In the genomic region with DNA sequence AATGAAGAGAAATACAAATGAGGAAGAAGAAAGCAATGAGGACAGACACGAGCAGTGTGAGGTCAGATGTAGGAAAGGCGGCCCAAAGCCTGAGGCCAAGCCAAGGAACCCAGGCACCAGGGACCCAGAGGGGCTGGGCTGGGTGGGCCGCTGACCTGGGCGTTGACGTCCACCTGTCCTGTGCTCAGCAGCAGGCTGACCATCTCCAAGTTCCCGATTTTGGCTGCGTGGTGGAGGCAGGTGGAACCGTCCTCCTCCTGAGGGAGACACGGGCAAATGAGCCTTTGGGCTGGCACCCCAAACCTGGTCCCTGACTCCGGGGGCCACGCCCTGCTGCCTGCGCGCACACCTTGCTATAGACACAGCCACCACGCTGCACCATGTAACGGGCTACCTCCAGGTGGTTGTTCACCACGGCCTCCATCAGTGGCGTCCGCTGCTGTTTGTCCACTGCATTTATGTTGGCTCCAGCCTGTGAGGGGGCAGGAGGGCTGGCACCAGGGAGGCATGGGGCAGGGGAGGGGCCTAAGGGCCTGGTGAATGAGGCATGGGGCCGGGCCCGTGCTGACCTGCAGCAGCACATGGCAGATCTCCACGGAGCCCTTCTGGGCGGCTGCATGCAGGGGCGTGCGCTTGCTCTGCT, we compare ENCODE assay signal across 24 cellular contexts. TPM values are rescaled to one million over a fixed set of nuclear protein-coding genes. Genes with fewer than 3 reads are reported as not detected.
"Had no signal": no experiment of that assay in that cellular context is flagged by ENCODE, and none has a peak within 500 bp of the region (broad histone marks: within the 10 kb centered on the region; RNA-seq: fewer than 3 reads in every experiment).

No MANE protein-coding gene starts in this region.

- H3K4me1 ChIP-seq: lower lobe of right lung, neural progenitor cell, prostate gland, right atrium auricular region, tibial artery had no signal

- H3K27me3 Mint-ChIP-seq: activated B cell treated with CpG ODN at 0.5 μM for 24 hours; activated CD4-positive, alpha-beta T cell treated with anti-CD3 and anti-CD28 coated beads for 36 hours; brain; dendritic cell treated with granulocyte-macrophage colony-stimulating factor and Interleukin-4, amounts not matched to agents 40 ng/mL and 50 ng/mL, for 4 days; naive thymus-derived CD4-positive, alpha-beta T cell had no signal

- H3K9me3 Mint-ChIP-seq: activated B cell treated with CpG ODN at 0.5 μM for 24 hours; activated naive CD4-positive, alpha-beta T cell treated with anti-CD3 and anti-CD28 coated beads, Interleukin-2, amount 50 U/mL, for 72 hours; brain; dendritic cell treated with granulocyte-macrophage colony-stimulating factor and Interleukin-4, amounts not matched to agents 40 ng/mL and 50 ng/mL, for 4 days; naive thymus-derived CD4-positive, alpha-beta T cell; neural progenitor cell had no signal

- H3K4me1 Mint-ChIP-seq: activated B cell treated with CpG ODN at 0.5 μM for 24 hours; activated CD4-positive, alpha-beta T cell treated with anti-CD3 and anti-CD28 coated beads for 36 hours; brain; neural progenitor cell had no signal

- H3K9me3 ChIP-seq: lower lobe of right lung, prostate gland, right atrium auricular region, tibial artery had no signal

- ATAC-seq: left lobe of liver; lower lobe of right lung; naive thymus-derived CD4-positive, alpha-beta T cell; stimulated activated naive CD8-positive, alpha-beta T cell treated with anti-CD3 and anti-CD28 coated beads, Interleukin-15, Interleukin-2, amounts not matched to agents 100 U/mL and 50 U/mL, for 24 hours had no signal

- H3K27ac ChIP-seq: lower lobe of right lung, neural progenitor cell, prostate gland, right atrium auricular region, tibial artery had no signal

- H3K27ac Mint-ChIP-seq: activated B cell treated with CpG ODN at 0.5 μM for 24 hours; activated CD4-positive, alpha-beta T cell treated with anti-CD3 and anti-CD28 coated beads for 36 hours; dendritic cell treated with granulocyte-macrophage colony-stimulating factor and Interleukin-4, amounts not matched to agents 40 ng/mL and 50 ng/mL, for 4 days had no signal

- H3K27me3 ChIP-seq: neural progenitor cell, right atrium auricular region, tibial artery had no signal

- H3K4me3 Mint-ChIP-seq: activated B cell treated with CpG ODN at 0.5 μM for 24 hours; activated CD4-positive, alpha-beta T cell treated with anti-CD3 and anti-CD28 coated beads for 36 hours; brain; dendritic cell treated with granulocyte-macrophage colony-stimulating factor and Interleukin-4, amounts not matched to agents 40 ng/mL and 50 ng/mL, for 4 days; naive thymus-derived CD4-positive, alpha-beta T cell; neural progenitor cell had no signal

- H3K4me2 ChIP-seq: neural progenitor cell had no signal

- DNase-seq: activated B cell treated with CpG ODN at 0.5 μM for 24 hours; activated CD4-positive, alpha-beta T cell treated with anti-CD3 and anti-CD28 coated beads for 36 hours; activated CD4-positive, alpha-beta T cell treated with anti-CD3 and anti-CD28 coated beads, Interleukin-2, amount 50 U/mL, for 4 hours; aorta; caudate nucleus; effector CD4-positive, alpha-beta T cell; erythroblast; foreskin fibroblast; lower lobe of right lung; naive thymus-derived CD4-positive, alpha-beta T cell; stimulated activated CD4-positive, alpha-beta T cell treated with anti-CD3 and anti-CD28 coated beads, Interleukin-4, amount 100 ng/mL, for 24 hours; stimulated activated naive CD8-positive, alpha-beta T cell treated with anti-CD3 and anti-CD28 coated beads, Interleukin-15, Interleukin-2, amounts not matched to agents 100 U/mL and 50 U/mL, for 24 hours; T1000; tibial artery had no signal

- H3K9ac ChIP-seq: neural progenitor cell had no signal

- H2AFZ ChIP-seq: neural progenitor cell had no signal

- H3K4me3 ChIP-seq: lower lobe of right lung, neural progenitor cell, prostate gland, right atrium auricular region, tibial artery had no signal

RNA-seq across cellular contexts. Expression of gene SLC44A4, which starts 7.8 kb away (rescaled TPM):
- total RNA-seq: activated B cell treated with CpG ODN at 0.5 μM for 24 hours; fibroblast of lung; naive thymus-derived CD4-positive, alpha-beta T cell; osteocyte; right atrium auricular region had no signal
- polyA plus RNA-seq: fibroblast of lung; naive thymus-derived CD4-positive, alpha-beta T cell had no signal

RNA-seq across cellular contexts. Expression of gene C2, which starts 41.0 kb away (rescaled TPM):
- polyA plus RNA-seq: keratinocyte had no signal
